In genomic region chr20:64192406-64192805, GRCh38 we compare ENCODE assay signal across 1 cellular context.
TF ChIP-seq lines count a peak whose summit lies in the region.

No MANE protein-coding gene starts in this region.

TF ChIP-seq in WTC11, 78 proteins besides CTCF, POLR2A, EP300 and RAD21 (continued from another document and continues in another):
- TF ChIP-seq AR (CRISPR knock-in tag; IDR thresholded peaks at IDR 0.05) (no peak), ZNF416 (CRISPR knock-in tag; IDR thresholded peaks at IDR 0.05) (no peak), ZNF219 (CRISPR knock-in tag; IDR thresholded peaks at IDR 0.05; ENCODE audit: borderline replicate concordance) (no peak), CREB1 (CRISPR knock-in tag; IDR thresholded peaks at IDR 0.05) (no peak), ZNF121 (CRISPR knock-in tag; IDR thresholded peaks at IDR 0.05) (no peak), FOXP1 (CRISPR knock-in tag; IDR thresholded peaks at IDR 0.05; ENCODE audit: borderline replicate concordance) (peak; percentile 89; the same call in 1 of the 2 replicates), NFATC4 (CRISPR knock-in tag; IDR thresholded peaks at IDR 0.05) (no peak), MYBL2 (CRISPR knock-in tag; IDR thresholded peaks at IDR 0.05) (no peak), ZNF423 (CRISPR knock-in tag; IDR thresholded peaks at IDR 0.05) (no peak), NR2C2 (CRISPR knock-in tag; IDR thresholded peaks at IDR 0.05) (no peak), RORB (CRISPR knock-in tag; IDR thresholded peaks at IDR 0.05) (no peak), SMAD4 (CRISPR knock-in tag; IDR thresholded peaks at IDR 0.05) (peak; percentile 78; the same call in 1 of the 2 replicates), ZNF671 (CRISPR knock-in tag; IDR thresholded peaks at IDR 0.05) (no peak), PRRX2 (CRISPR knock-in tag; IDR thresholded peaks at IDR 0.05) (no peak), ATF1 (CRISPR knock-in tag; IDR thresholded peaks at IDR 0.05) (no peak), ZNF512 (CRISPR knock-in tag; IDR thresholded peaks at IDR 0.05; ENCODE audit: borderline replicate concordance) (no peak), ATF6 (CRISPR knock-in tag; IDR thresholded peaks at IDR 0.05) (no peak), ZNF425 (CRISPR knock-in tag; conservative IDR thresholded peaks at IDR 0.05) (no peak), CBFB (CRISPR knock-in tag; IDR thresholded peaks at IDR 0.05; ENCODE audit: low read depth) (no peak), ZBTB43 (CRISPR knock-in tag; IDR thresholded peaks at IDR 0.05) (no peak), FOXJ3 (CRISPR knock-in tag; IDR thresholded peaks at IDR 0.05; ENCODE audit: borderline replicate concordance) (no peak), E2F1 (CRISPR knock-in tag; IDR thresholded peaks at IDR 0.05) (no peak), ETV6 (CRISPR knock-in tag; IDR thresholded peaks at IDR 0.05) (no peak), GTF2I (CRISPR knock-in tag; conservative IDR thresholded peaks at IDR 0.05) (no peak), IRF2 (CRISPR knock-in tag; IDR thresholded peaks at IDR 0.05; ENCODE audit: borderline replicate concordance, low read depth) (no peak), USF2 (CRISPR knock-in tag; IDR thresholded peaks at IDR 0.05) (peak; percentile 36; the same call in 1 of the 2 replicates), SOX15 (CRISPR knock-in tag; IDR thresholded peaks at IDR 0.05) (no peak)
- TF ChIP-seq, protein P1, sequence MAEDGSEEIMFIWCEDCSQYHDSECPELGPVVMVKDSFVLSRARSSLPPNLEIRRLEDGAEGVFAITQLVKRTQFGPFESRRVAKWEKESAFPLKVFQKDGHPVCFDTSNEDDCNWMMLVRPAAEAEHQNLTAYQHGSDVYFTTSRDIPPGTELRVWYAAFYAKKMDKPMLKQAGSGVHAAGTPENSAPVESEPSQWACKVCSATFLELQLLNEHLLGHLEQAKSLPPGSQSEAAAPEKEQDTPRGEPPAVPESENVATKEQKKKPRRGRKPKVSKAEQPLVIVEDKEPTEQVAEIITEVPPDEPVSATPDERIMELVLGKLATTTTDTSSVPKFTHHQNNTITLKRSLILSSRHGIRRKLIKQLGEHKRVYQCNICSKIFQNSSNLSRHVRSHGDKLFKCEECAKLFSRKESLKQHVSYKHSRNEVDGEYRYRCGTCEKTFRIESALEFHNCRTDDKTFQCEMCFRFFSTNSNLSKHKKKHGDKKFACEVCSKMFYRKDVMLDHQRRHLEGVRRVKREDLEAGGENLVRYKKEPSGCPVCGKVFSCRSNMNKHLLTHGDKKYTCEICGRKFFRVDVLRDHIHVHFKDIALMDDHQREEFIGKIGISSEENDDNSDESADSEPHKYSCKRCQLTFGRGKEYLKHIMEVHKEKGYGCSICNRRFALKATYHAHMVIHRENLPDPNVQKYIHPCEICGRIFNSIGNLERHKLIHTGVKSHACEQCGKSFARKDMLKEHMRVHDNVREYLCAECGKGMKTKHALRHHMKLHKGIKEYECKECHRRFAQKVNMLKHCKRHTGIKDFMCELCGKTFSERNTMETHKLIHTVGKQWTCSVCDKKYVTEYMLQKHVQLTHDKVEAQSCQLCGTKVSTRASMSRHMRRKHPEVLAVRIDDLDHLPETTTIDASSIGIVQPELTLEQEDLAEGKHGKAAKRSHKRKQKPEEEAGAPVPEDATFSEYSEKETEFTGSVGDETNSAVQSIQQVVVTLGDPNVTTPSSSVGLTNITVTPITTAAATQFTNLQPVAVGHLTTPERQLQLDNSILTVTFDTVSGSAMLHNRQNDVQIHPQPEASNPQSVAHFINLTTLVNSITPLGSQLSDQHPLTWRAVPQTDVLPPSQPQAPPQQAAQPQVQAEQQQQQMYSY (CRISPR knock-in tag; IDR thresholded peaks at IDR 0.05) = no peak
- TF ChIP-seq, protein P2, sequence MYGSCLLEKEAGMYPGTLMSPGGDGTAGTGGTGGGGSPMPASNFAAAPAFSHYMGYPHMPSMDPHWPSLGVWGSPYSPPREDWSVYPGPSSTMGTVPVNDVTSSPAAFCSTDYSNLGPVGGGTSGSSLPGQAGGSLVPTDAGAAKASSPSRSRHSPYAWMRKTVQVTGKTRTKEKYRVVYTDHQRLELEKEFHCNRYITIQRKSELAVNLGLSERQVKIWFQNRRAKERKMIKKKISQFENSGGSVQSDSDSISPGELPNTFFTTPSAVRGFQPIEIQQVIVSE (CRISPR knock-in tag; IDR thresholded peaks at IDR 0.05; ENCODE audit: borderline replicate concordance) = no peak
- TF ChIP-seq, protein P3, sequence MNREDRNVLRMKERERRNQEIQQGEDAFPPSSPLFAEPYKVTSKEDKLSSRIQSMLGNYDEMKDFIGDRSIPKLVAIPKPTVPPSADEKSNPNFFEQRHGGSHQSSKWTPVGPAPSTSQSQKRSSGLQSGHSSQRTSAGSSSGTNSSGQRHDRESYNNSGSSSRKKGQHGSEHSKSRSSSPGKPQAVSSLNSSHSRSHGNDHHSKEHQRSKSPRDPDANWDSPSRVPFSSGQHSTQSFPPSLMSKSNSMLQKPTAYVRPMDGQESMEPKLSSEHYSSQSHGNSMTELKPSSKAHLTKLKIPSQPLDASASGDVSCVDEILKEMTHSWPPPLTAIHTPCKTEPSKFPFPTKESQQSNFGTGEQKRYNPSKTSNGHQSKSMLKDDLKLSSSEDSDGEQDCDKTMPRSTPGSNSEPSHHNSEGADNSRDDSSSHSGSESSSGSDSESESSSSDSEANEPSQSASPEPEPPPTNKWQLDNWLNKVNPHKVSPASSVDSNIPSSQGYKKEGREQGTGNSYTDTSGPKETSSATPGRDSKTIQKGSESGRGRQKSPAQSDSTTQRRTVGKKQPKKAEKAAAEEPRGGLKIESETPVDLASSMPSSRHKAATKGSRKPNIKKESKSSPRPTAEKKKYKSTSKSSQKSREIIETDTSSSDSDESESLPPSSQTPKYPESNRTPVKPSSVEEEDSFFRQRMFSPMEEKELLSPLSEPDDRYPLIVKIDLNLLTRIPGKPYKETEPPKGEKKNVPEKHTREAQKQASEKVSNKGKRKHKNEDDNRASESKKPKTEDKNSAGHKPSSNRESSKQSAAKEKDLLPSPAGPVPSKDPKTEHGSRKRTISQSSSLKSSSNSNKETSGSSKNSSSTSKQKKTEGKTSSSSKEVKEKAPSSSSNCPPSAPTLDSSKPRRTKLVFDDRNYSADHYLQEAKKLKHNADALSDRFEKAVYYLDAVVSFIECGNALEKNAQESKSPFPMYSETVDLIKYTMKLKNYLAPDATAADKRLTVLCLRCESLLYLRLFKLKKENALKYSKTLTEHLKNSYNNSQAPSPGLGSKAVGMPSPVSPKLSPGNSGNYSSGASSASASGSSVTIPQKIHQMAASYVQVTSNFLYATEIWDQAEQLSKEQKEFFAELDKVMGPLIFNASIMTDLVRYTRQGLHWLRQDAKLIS (CRISPR knock-in tag; IDR thresholded peaks at IDR 0.05; ENCODE audit: borderline replicate concordance) = no peak
- TF ChIP-seq, protein P4, sequence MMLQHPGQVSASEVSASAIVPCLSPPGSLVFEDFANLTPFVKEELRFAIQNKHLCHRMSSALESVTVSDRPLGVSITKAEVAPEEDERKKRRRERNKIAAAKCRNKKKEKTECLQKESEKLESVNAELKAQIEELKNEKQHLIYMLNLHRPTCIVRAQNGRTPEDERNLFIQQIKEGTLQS (CRISPR knock-in tag; conservative IDR thresholded peaks at IDR 0.05) = no peak
- TF ChIP-seq, protein P5, sequence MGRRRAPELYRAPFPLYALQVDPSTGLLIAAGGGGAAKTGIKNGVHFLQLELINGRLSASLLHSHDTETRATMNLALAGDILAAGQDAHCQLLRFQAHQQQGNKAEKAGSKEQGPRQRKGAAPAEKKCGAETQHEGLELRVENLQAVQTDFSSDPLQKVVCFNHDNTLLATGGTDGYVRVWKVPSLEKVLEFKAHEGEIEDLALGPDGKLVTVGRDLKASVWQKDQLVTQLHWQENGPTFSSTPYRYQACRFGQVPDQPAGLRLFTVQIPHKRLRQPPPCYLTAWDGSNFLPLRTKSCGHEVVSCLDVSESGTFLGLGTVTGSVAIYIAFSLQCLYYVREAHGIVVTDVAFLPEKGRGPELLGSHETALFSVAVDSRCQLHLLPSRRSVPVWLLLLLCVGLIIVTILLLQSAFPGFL (CRISPR knock-in tag; IDR thresholded peaks at IDR 0.05; ENCODE audit: borderline replicate concordance) = no peak
